11 cellular contexts compared by ENCODE assay signal in genomic region chr6:155333414-155333813, GRCh38. TPM values are rescaled to one million over a fixed set of nuclear protein-coding genes. Genes with fewer than 3 reads are reported as not detected.
DNase-seq lines count a peak whose midpoint lies in the region; ATAC-seq and TF ChIP-seq lines count a peak whose summit lies in the region.
"Had no signal": no experiment of that assay in that cellular context is flagged by ENCODE, and none has a peak within 500 bp of the region (broad histone marks: within the 10 kb centered on the region; RNA-seq: fewer than 3 reads in every experiment).

No MANE protein-coding gene starts in this region.

- peak; percentile 12 for DNase-seq in activated T-cell treated with anti-CD3 and anti-CD28 coated beads for 24 hours (ENCODE audit: low read depth)
- DNase-seq in activated T-cell treated with anti-CD3 and anti-CD28 coated beads, Interleukin-2, amount 50 U/mL, for 48 hours, result no peak
- DNase-seq in stimulated activated naive B cell treated with anti-CD40 and anti-IgM and Interleukin-4, amounts not matched to agents 10 μg/mL and 1 μg/mL and 100 μg/mL, for 72 hours, result no peak
- DNase-seq in NCI-H2029 (lab: John Stamatoyannopoulos, UW), result no peak
- DNase-seq in trophoblast cell, result no peak
- no peak for DNase-seq in posterior cingulate gyrus
- DNase-seq: MG63 had no signal

- no peak overlapping the region for H4K91ac ChIP-seq in trophoblast cell (ENCODE audit: low read depth, low read length)

- peak overlapping the region; percentile 39 for H3K27ac Mint-ChIP-seq in stimulated activated naive B cell treated with anti-CD40 and anti-IgM and Interleukin-4, amounts not matched to agents 10 μg/mL and 1 μg/mL and 100 μg/mL, for 72 hours
- H3K27ac Mint-ChIP-seq: brain had no signal

- H3K27me3 Mint-ChIP-seq in stimulated activated naive B cell treated with anti-CD40 and anti-IgM and Interleukin-4, amounts not matched to agents 10 μg/mL and 1 μg/mL and 100 μg/mL, for 72 hours, result no peaks in the 10 kb centered on the region

- H3K36me3 Mint-ChIP-seq in stimulated activated naive B cell treated with anti-CD40 and anti-IgM and Interleukin-4, amounts not matched to agents 10 μg/mL and 1 μg/mL and 100 μg/mL, for 72 hours, result peaks cover 5 to 9% of the 10 kb centered on the region in 2 donors
- H3K36me3 Mint-ChIP-seq: brain had no signal

- TF ChIP-seq CTCF in Loucy (conservative IDR thresholded peaks at IDR 0.05; ENCODE audit: low read length), result no peak

- H3K9me2 ChIP-seq in Loucy (replicated peaks; ENCODE audit: low read depth, low read length), result no peaks in the 10 kb centered on the region

- peaks cover 14 to 16% of the 10 kb centered on the region in 2 donors for H3K9me3 Mint-ChIP-seq in stimulated activated naive B cell treated with anti-CD40 and anti-IgM and Interleukin-4, amounts not matched to agents 10 μg/mL and 1 μg/mL and 100 μg/mL, for 72 hours

- no peak overlapping the region for H2BK120ac ChIP-seq in trophoblast cell (ENCODE audit: insufficient read depth, low read length, poor library complexity)

- H3K4me3 Mint-ChIP-seq in stimulated activated naive B cell treated with anti-CD40 and anti-IgM and Interleukin-4, amounts not matched to agents 10 μg/mL and 1 μg/mL and 100 μg/mL, for 72 hours, result peak overlapping the region; percentile 52 to 54
- H3K4me3 Mint-ChIP-seq: brain, neural crest cell had no signal

- no peak overlapping the region for H4K12ac ChIP-seq in trophoblast cell (ENCODE audit: low read depth, low read length)

- no peaks in the 10 kb centered on the region for H3F3A ChIP-seq in Loucy (ENCODE audit: low read depth)

- no peaks in the 10 kb centered on the region for H3K4me1 ChIP-seq in Loucy (ENCODE audit: insufficient read depth, low read length, poor library complexity, severe bottlenecking)
- no peaks in the 10 kb centered on the region for H3K4me1 ChIP-seq in trophoblast cell (ENCODE audit: control insufficient read depth in 1 of 2, insufficient read depth in 2 of 2, low read length in 2 of 2)

- no peak overlapping the region for H3K4me2 ChIP-seq in Loucy (ENCODE audit: low read depth, low read length, poor library complexity, severe bottlenecking)
- H3K4me2 ChIP-seq in trophoblast cell (ENCODE audit: low read length), result no peak overlapping the region

- H3K9ac ChIP-seq in Loucy (ENCODE audit: low read depth, low read length, poor library complexity, severe bottlenecking), result no peak overlapping the region
- no peak overlapping the region for H3K9ac ChIP-seq in trophoblast cell (ENCODE audit: low read length)

- H3K79me2 ChIP-seq in Loucy (ENCODE audit: insufficient read depth, low read length), result no peaks in the 10 kb centered on the region
- H3K79me2 ChIP-seq in trophoblast cell (ENCODE audit: control insufficient read depth, insufficient read depth, low read length, poor library complexity), result no peaks in the 10 kb centered on the region

- H3K18ac ChIP-seq in trophoblast cell (ENCODE audit: low read length), result no peak overlapping the region

- H3K36me3 ChIP-seq in Loucy (ENCODE audit: insufficient read depth, low read length), result no peaks in the 10 kb centered on the region
- H3K36me3 ChIP-seq in trophoblast cell (ENCODE audit: control insufficient read depth in 1 of 2, insufficient read depth in 2 of 2, low read length in 2 of 2), result no peaks in the 10 kb centered on the region
- H3K36me3 ChIP-seq: MG63 had no signal

- H3K79me1 ChIP-seq in trophoblast cell (ENCODE audit: low read length), result no peaks in the 10 kb centered on the region

- 0 out of 2 replicates have a peak overlapping the region, but pooled peaks have one; percentile 20 for H2AFZ ChIP-seq in Loucy (ENCODE audit: low read length)
- H2AFZ ChIP-seq in trophoblast cell (ENCODE audit: insufficient read depth, low read length, poor library complexity), result no peak overlapping the region

- no peak overlapping the region for H2BK12ac ChIP-seq in trophoblast cell (ENCODE audit: low read length)

- no peak overlapping the region for H3K27ac ChIP-seq in trophoblast cell (ENCODE audit: low read depth, low read length)

- H3K27me3 ChIP-seq in Loucy (ENCODE audit: insufficient read depth, low read length, poor library complexity, severe bottlenecking) (no peaks in the 10 kb centered on the region), trophoblast cell (ENCODE audit: insufficient read depth, low read length) (no peaks in the 10 kb centered on the region)
- H3K27me3 ChIP-seq: MG63 had no signal

- no peak overlapping the region for H3K14ac ChIP-seq in trophoblast cell (ENCODE audit: low read length)

- no CpG with 5 or more reads among the region's 5 CpGs for WGBS in trophoblast cell (ENCODE audit: extremely low coverage, insufficient coverage, insufficient read length)

- no peaks in the 10 kb centered on the region for H4K20me1 ChIP-seq in Loucy (ENCODE audit: insufficient read depth, low read length, poor library complexity, severe bottlenecking)

- H2BK5ac ChIP-seq in trophoblast cell (ENCODE audit: low read depth, low read length, poor library complexity), result no peak overlapping the region

- H3K4me3 ChIP-seq in Loucy (ENCODE audit: low read length, poor library complexity, severe bottlenecking) (no peak overlapping the region), trophoblast cell (ENCODE audit: low read depth, low read length) (no peak overlapping the region)
- H3K4me3 ChIP-seq: MG63 had no signal

- peaks cover 19 to 36% of the 10 kb centered on the region in 2 donors for H3K4me1 Mint-ChIP-seq in stimulated activated naive B cell treated with anti-CD40 and anti-IgM and Interleukin-4, amounts not matched to agents 10 μg/mL and 1 μg/mL and 100 μg/mL, for 72 hours

- no peak overlapping the region for H3K4ac ChIP-seq in trophoblast cell (ENCODE audit: low read depth, low read length)

- no peak overlapping the region for H3K23ac ChIP-seq in trophoblast cell (ENCODE audit: low read length)

- H3K9me3 ChIP-seq in Loucy (ENCODE audit: insufficient read depth, low read depth, low read length) (no peaks in the 10 kb centered on the region), trophoblast cell (ENCODE audit: insufficient read depth, low read depth, low read length) (no peaks in the 10 kb centered on the region)
- H3K9me3 ChIP-seq: MG63 had no signal

- H4K8ac ChIP-seq in trophoblast cell (ENCODE audit: low read depth, low read length), result no peak overlapping the region

- H2AK5ac ChIP-seq in trophoblast cell (ENCODE audit: low read length), result no peak overlapping the region

- ATAC-seq in GM21825 (IDR thresholded peaks at IDR 0.05; ENCODE audit: unreplicated experiment), result peak; percentile 87
- peak; percentile 84 to 92 for ATAC-seq in stimulated activated naive B cell treated with anti-CD40 and anti-IgM and Interleukin-4, amounts not matched to agents 10 μg/mL and 1 μg/mL and 100 μg/mL, for 72 hours (replicated peaks)

- intact Hi-C loops in posterior cingulate gyrus (cut with DNase I), result no loop called here

RNA-seq across cellular contexts. Expression of gene TFB1M, which starts 19.1 kb away (rescaled TPM):
- 19.2 and 19.9 TPM in 2 replicates for polyA plus RNA-seq in trophoblast cell (2013)
